ENCODE assay signal across 14 cellular contexts in the genomic region with DNA sequence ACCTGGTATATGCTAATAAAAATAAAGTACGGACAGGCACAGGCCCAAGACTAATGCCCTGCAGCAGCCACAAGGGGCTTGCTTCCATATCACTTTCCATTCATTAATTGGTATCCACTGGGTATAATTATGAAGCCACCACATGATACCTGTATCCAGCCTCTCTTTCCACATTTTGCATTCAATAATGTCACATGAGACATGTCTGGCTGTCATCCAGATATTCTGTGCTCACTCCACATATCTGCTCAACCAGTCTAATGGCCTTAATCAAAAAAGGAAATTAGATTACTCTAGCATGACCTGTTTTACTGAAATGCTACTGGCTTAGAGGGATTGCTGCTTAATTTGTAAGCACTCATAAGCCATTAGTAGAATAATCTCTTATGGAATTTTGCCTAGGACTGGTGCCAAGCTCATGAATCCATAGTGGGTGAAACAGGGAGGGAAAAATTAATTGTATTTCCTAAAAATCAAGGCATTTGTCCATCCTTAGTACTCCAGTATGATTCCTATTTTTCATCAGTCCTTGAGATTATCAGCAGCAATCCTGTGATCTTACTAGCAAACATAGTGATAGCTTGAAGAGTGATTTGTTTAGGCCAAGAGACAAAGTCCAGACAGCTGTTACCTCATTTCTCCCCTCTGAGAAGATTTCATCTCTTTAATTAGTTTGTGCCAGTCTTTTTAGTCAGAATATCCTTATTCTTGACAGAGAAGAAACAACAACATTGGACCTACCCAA.
DNase-seq lines count a peak whose midpoint lies in the region; TF ChIP-seq lines count a peak whose summit lies in the region.
"Had no signal": no experiment of that assay in that cellular context is flagged by ENCODE, and none has a peak within 500 bp of the region (broad histone marks: within the 10 kb centered on the region; RNA-seq: fewer than 3 reads in every experiment).

No MANE protein-coding gene starts in this region.

- peak overlapping the region; percentile 27 for H3K27ac ChIP-seq in subcutaneous abdominal adipose tissue (ENCODE audit: low read depth, low read length)
- H3K27ac ChIP-seq: vagina had no signal

- H3K9me3 ChIP-seq in subcutaneous abdominal adipose tissue (ENCODE audit: control insufficient read depth in 5 of 5, low read length in 5 of 5) = no peaks in the 10 kb centered on the region
- H3K9me3 ChIP-seq: vagina had no signal

- no peaks in the 10 kb centered on the region for H3K27me3 ChIP-seq in subcutaneous abdominal adipose tissue (ENCODE audit: control insufficient read depth in 5 of 5, insufficient read depth in 4 of 5, low read length in 5 of 5)
- H3K27me3 ChIP-seq: vagina had no signal

- DNase-seq in NCI-H345 (lab: John Stamatoyannopoulos, UW) (peak; percentile 17), NCI-H345 treated with DMSO at 0.1 percent for 48 hours (lab: John Stamatoyannopoulos, UW; ENCODE audit: unreplicated experiment) (no peak), NCI-H524 treated with DMSO at 0.1 percent for 48 hours (lab: John Stamatoyannopoulos, UW) (peak; percentile 48), cerebellar cortex (ENCODE audit: low spot score) (peak; percentile 80), hypothalamus (lab: John Stamatoyannopoulos, UW) (no peak), GM20000 (ENCODE audit: low spot score) (no peak), putamen (ENCODE audit: low spot score) (no peak)
- DNase-seq: activated gamma-delta T cell treated with Interleukin-2 at 50 U/mL for 16 hours; foreskin melanocyte; NK-92 treated with Interleukin-12 subunit alpha and Interleukin-12 subunit beta, amount 100 ng/mL, for 24 hours; SHP77; stimulated activated naive CD4-positive, alpha-beta T cell treated with Interleukin-2 at 50 U/mL for 16 hours had no signal

- peaks cover 0 to 8% (median 0%) of the 10 kb centered on the region in 5 donors for H3K4me1 ChIP-seq in subcutaneous abdominal adipose tissue (ENCODE audit: control insufficient read depth in 5 of 5, insufficient read depth in 5 of 5, low read length in 5 of 5)
- H3K4me1 ChIP-seq: vagina had no signal

- no peaks in the 10 kb centered on the region for H3K36me3 ChIP-seq in subcutaneous abdominal adipose tissue (ENCODE audit: control insufficient read depth in 5 of 5, insufficient read depth in 5 of 5, low read length in 5 of 5)
- H3K36me3 ChIP-seq: vagina had no signal

- TF ChIP-seq CTCF in GM20000 (IDR thresholded peaks at IDR 0.05; ENCODE audit: extremely low read depth, missing control alignments) = no peak

- H3K9ac ChIP-seq in subcutaneous abdominal adipose tissue (ENCODE audit: low read length in 5 of 5) = no peak overlapping the region

- H3K4me3 ChIP-seq in subcutaneous abdominal adipose tissue (ENCODE audit: low read depth in 1 of 5, low read length in 5 of 5) = no peak overlapping the region
- H3K4me3 ChIP-seq: vagina had no signal

Comparison
In these comparisons a context has a peak if more than half of its experiments do, and no peak if none do; other contexts are left out.
1. DNase-seq: peak in NCI-H345 (single experiment), NCI-H524 treated with DMSO at 0.1 percent for 48 hours (single experiment) and cerebellar cortex (single experiment); none in NCI-H345 treated with DMSO at 0.1 percent for 48 hours (single experiment), hypothalamus (0 of 51), GM20000 (single experiment) and putamen (single experiment).